10 cellular contexts compared by ENCODE assay signal in the genomic region with DNA sequence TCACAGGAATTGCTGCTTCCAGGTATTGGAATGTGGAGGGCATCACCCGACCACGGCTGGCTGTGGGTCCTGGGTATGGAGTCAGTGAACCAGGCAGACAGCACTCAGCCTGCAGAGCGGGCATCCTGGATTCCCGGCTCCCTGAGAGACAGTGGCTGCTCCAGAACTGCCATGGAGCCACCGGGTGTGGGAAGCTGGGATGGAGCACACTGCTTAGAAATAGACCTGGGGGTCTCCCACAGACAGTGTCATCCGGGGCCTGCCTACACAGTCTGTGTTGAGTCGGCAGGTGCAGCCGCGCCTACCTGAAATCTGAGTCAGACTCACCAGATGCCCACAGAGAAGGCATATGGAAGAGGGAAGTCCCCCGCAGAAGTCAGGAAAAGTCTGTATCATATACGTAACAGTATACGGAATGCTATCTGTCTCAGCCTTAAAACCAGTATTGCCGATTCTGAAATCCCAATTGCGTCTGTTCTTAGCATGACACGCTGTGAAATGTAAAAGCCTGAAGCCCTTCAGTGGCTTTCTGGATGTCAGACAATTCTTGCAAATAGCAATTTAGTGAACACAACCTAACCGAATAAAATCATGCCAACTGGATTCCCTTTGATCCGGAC.
"Had no signal": no experiment of that assay in that cellular context is flagged by ENCODE, and none has a peak within 500 bp of the region (broad histone marks: within the 10 kb centered on the region; RNA-seq: fewer than 3 reads in every experiment).

No MANE protein-coding gene starts in this region.

- H3K36me3 ChIP-seq: thoracic aorta, upper lobe of right lung had no signal

- H3K4me1 ChIP-seq: upper lobe of right lung had no signal

- H3K36me3 Mint-ChIP-seq: activated naive CD8-positive, alpha-beta T cell treated with anti-CD3 and anti-CD28 coated beads, Interleukin-2, amount 10 ng/mL, durations not matched to agents 7 days and 5 days; brain; naive B cell had no signal

- ATAC-seq: stimulated activated naive CD8-positive, alpha-beta T cell treated with anti-CD3 and anti-CD28 coated beads, Interleukin-15, Interleukin-2, amounts not matched to agents 100 U/mL and 50 U/mL, for 24 hours; upper lobe of right lung had no signal

- H3K27me3 Mint-ChIP-seq: brain had no signal

- DNase-seq: activated CD4-positive, CD25-positive, alpha-beta regulatory T cell treated with anti-CD3 and anti-CD28 coated beads, Interleukin-2, amount 50 U/mL, for 72 hours; activated naive CD4-positive, alpha-beta T cell; activated naive CD8-positive, alpha-beta T cell treated with anti-CD3 and anti-CD28 coated beads, Interleukin-2, amount 10 ng/mL, durations not matched to agents 7 days and 5 days; naive B cell; stimulated activated CD4-positive, alpha-beta T cell treated with anti-CD3 and anti-CD28 coated beads, Interleukin-4, amount 100 ng/mL, for 1 hour; stimulated activated naive CD8-positive, alpha-beta T cell treated with anti-CD3 and anti-CD28 coated beads, Interleukin-15, Interleukin-2, amounts not matched to agents 100 U/mL and 50 U/mL, for 24 hours; SW 1271; upper lobe of right lung had no signal

- H3K27ac ChIP-seq: thoracic aorta, upper lobe of right lung had no signal

- H3K9me3 ChIP-seq: thoracic aorta, upper lobe of right lung had no signal

- H3K27ac Mint-ChIP-seq: activated naive CD8-positive, alpha-beta T cell treated with anti-CD3 and anti-CD28 coated beads, Interleukin-2, amount 10 ng/mL, durations not matched to agents 7 days and 5 days; naive B cell had no signal

- H3K27me3 ChIP-seq: upper lobe of right lung had no signal

- H3K9me3 Mint-ChIP-seq: activated naive CD8-positive, alpha-beta T cell treated with anti-CD3 and anti-CD28 coated beads, Interleukin-2, amount 10 ng/mL, durations not matched to agents 7 days and 5 days had no signal

- H3K4me3 Mint-ChIP-seq: activated naive CD8-positive, alpha-beta T cell treated with anti-CD3 and anti-CD28 coated beads, Interleukin-2, amount 10 ng/mL, durations not matched to agents 7 days and 5 days; brain; naive B cell had no signal

- H3K4me1 Mint-ChIP-seq: activated naive CD8-positive, alpha-beta T cell treated with anti-CD3 and anti-CD28 coated beads, Interleukin-2, amount 10 ng/mL, durations not matched to agents 7 days and 5 days; naive B cell had no signal

- H3K4me3 ChIP-seq: thoracic aorta, upper lobe of right lung had no signal
